ENCODE assay signal across 23 cellular contexts in the genomic region with DNA sequence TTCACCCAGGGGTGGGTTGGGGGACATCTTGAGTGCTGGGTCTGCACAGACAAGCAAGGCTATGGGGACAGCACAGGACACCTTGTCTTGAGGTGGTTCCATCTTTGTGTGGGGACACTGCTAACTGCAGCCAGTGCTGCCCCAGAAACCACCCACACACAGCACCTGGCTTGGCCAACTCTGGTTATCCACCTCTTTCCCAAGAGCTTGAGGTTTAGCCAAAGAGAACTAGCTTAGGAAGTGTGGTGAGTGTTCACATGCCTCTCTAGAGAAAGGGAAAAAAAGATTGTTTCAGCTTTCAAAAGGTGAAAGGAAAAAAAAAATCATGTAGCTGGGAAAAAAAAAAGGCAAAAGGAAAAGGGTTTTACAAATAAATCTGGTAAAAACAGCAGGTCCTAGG. TPM values are rescaled to one million over a fixed set of nuclear protein-coding genes. Genes with fewer than 3 reads are reported as not detected.
DNase-seq lines count a peak whose midpoint lies in the region; ATAC-seq and TF ChIP-seq lines count a peak whose summit lies in the region.
"Had no signal": no experiment of that assay in that cellular context is flagged by ENCODE, and none has a peak within 500 bp of the region (broad histone marks: within the 10 kb centered on the region; RNA-seq: fewer than 3 reads in every experiment).

No MANE protein-coding gene starts in this region.

- TF ChIP-seq CTCF in RWPE2 (IDR thresholded peaks at IDR 0.05; ENCODE audit: poor library complexity, severe bottlenecking): no peak

- no peaks in the 10 kb centered on the region for H3K27me3 ChIP-seq in RWPE2 (ENCODE audit: insufficient read depth, poor library complexity, severe bottlenecking)
- H3K27me3 ChIP-seq: BLaER1 treated with 17β-estradiol and CSF1 and Interleukin-3, amounts not matched to agents 10 nM and 100 nM; MG63; SJSA1 had no signal

- no peak overlapping the region for H3K4me3 Mint-ChIP-seq in stimulated activated naive B cell treated with anti-CD40 and anti-IgM and Interleukin-4, amounts not matched to agents 10 μg/mL and 1 μg/mL and 100 μg/mL, for 72 hours
- H3K4me3 Mint-ChIP-seq: CD4-positive, alpha-beta memory T cell had no signal

- no peaks in the 10 kb centered on the region for H3K9me3 Mint-ChIP-seq in stimulated activated naive B cell treated with anti-CD40 and anti-IgM and Interleukin-4, amounts not matched to agents 10 μg/mL and 1 μg/mL and 100 μg/mL, for 72 hours
- H3K9me3 Mint-ChIP-seq: CD4-positive, alpha-beta memory T cell had no signal

- DNase-seq in Right ventricle myocardium inferior (ENCODE audit: missing footprints) (no peak), left ventricle myocardium superior (no peak), RWPE2 (ENCODE audit: low spot score) (no peak), left lobe of liver (ENCODE audit: low spot score) (no peak), NAMALWA (ENCODE audit: low spot score) (no peak)
- DNase-seq in stimulated activated naive B cell treated with anti-CD40 and anti-IgM and Interleukin-4, amounts not matched to agents 10 μg/mL and 1 μg/mL and 100 μg/mL, for 72 hours: no peak
- no peak for DNase-seq in activated CD4-positive, alpha-beta T cell treated with anti-CD3 and anti-CD28 coated beads for 1 hour
- DNase-seq: 8988T; CD4-positive, alpha-beta memory T cell; DND-41; Kasumi-1; MG63; NCI-H1048; NCI-H1436; NCI-H187 treated with DMSO at 0.1 percent for 48 hours; NCI-H2107; NCI-H2227 treated with DMSO at 0.1 percent for 48 hours; NCI-H510A; NCI-H748 treated with DMSO at 0.1 percent for 48 hours had no signal

- peaks cover 5% of the 10 kb centered on the region for H3K4me1 ChIP-seq in RWPE2 (ENCODE audit: insufficient read depth, poor library complexity, severe bottlenecking)
- H3K4me1 ChIP-seq: SJSA1 had no signal

- H3K27ac Mint-ChIP-seq in stimulated activated naive B cell treated with anti-CD40 and anti-IgM and Interleukin-4, amounts not matched to agents 10 μg/mL and 1 μg/mL and 100 μg/mL, for 72 hours: peak overlapping the region; percentile 3

- H3K36me3 ChIP-seq in RWPE2 (ENCODE audit: low read depth): peaks cover 94% of the 10 kb centered on the region

- ATAC-seq in Right ventricle myocardium inferior (peak; percentile 38), left ventricle myocardium superior (no peak), RWPE2 (ENCODE audit: low read depth) (0 out of 3 replicates have a peak, but pooled peaks have one; percentile 5), left lobe of liver (peak; percentile 90), GM19452 (IDR thresholded peaks at IDR 0.05; ENCODE audit: unreplicated experiment) (no peak)
- ATAC-seq in stimulated activated naive B cell treated with anti-CD40 and anti-IgM and Interleukin-4, amounts not matched to agents 10 μg/mL and 1 μg/mL and 100 μg/mL, for 72 hours (replicated peaks): no peak
- ATAC-seq: Panc1 had no signal

- H3K27ac ChIP-seq in RWPE2 (ENCODE audit: poor library complexity, severe bottlenecking): peak overlapping the region; percentile 26
- H3K27ac ChIP-seq: BLaER1 treated with 17β-estradiol and CSF1 and Interleukin-3, amounts not matched to agents 10 nM and 100 nM; SJSA1 had no signal

- H3K4me3 ChIP-seq in RWPE2 (ENCODE audit: severe bottlenecking): no peak overlapping the region
- H3K4me3 ChIP-seq: BLaER1 treated with 17β-estradiol and CSF1 and Interleukin-3, amounts not matched to agents 10 nM and 100 nM; MG63; SJSA1 had no signal

- H3K36me3 Mint-ChIP-seq in stimulated activated naive B cell treated with anti-CD40 and anti-IgM and Interleukin-4, amounts not matched to agents 10 μg/mL and 1 μg/mL and 100 μg/mL, for 72 hours: peaks cover 43 to 55% of the 10 kb centered on the region in 2 donors
- H3K36me3 Mint-ChIP-seq: CD4-positive, alpha-beta memory T cell had no signal

- H3K27me3 Mint-ChIP-seq in stimulated activated naive B cell treated with anti-CD40 and anti-IgM and Interleukin-4, amounts not matched to agents 10 μg/mL and 1 μg/mL and 100 μg/mL, for 72 hours: no peaks in the 10 kb centered on the region
- H3K27me3 Mint-ChIP-seq: CD4-positive, alpha-beta memory T cell had no signal

- H3K9me3 ChIP-seq in RWPE2 (ENCODE audit: severe bottlenecking): no peaks in the 10 kb centered on the region
- H3K9me3 ChIP-seq: MG63, SJSA1 had no signal

- peaks cover 17 to 31% of the 10 kb centered on the region in 2 donors for H3K4me1 Mint-ChIP-seq in stimulated activated naive B cell treated with anti-CD40 and anti-IgM and Interleukin-4, amounts not matched to agents 10 μg/mL and 1 μg/mL and 100 μg/mL, for 72 hours

- intact Hi-C loops in Right ventricle myocardium inferior (cut with DNase I) (no loop called here), left ventricle myocardium superior (cut with micrococcal nuclease) (no loop called here)

RNA-seq across cellular contexts. Expression of a gene that starts 32.4 kb away (rescaled TPM):
- total RNA-seq in Right ventricle myocardium inferior (17.8 TPM), left ventricle myocardium superior (15.2 TPM), left lobe of liver (16.8 TPM)

Comparison
In these comparisons a context has a peak if more than half of its experiments do, and no peak if none do; other contexts are left out.
1. ATAC-seq: peak in Right ventricle myocardium inferior (single experiment), RWPE2 (single experiment) and left lobe of liver (single experiment); none in left ventricle myocardium superior (single experiment), stimulated activated naive B cell treated with anti-CD40 and anti-IgM and Interleukin-4, amounts not matched to agents 10 μg/mL and 1 μg/mL and 100 μg/mL, for 72 hours (0 of 2) and GM19452 (single experiment).